ENCODE assay signal across 14 cellular contexts in genomic region chr15:69979783-69980182, GRCh38.
DNase-seq lines count a peak whose midpoint lies in the region; ATAC-seq and TF ChIP-seq lines count a peak whose summit lies in the region.
"Had no signal": no experiment of that assay in that cellular context is flagged by ENCODE, and none has a peak within 500 bp of the region (broad histone marks: within the 10 kb centered on the region; RNA-seq: fewer than 3 reads in every experiment).

No MANE protein-coding gene starts in this region.

- TF ChIP-seq POLR2A in Peyer's patch (IDR thresholded peaks at IDR 0.05) (no peak), body of pancreas (IDR thresholded peaks at IDR 0.05) (no peak)

- intact Hi-C loops in body of pancreas (cut with DNase I): no loop called here

- peaks cover 0 to 9% (median 0%) of the 10 kb centered on the region in 4 donors for H3K4me1 ChIP-seq in Peyer's patch
- no peaks in the 10 kb centered on the region for H3K4me1 ChIP-seq in body of pancreas
- H3K4me1 ChIP-seq: testis had no signal

- H3K9me3 ChIP-seq in Peyer's patch: no peaks in the 10 kb centered on the region
- no peaks in the 10 kb centered on the region for H3K9me3 ChIP-seq in body of pancreas
- H3K9me3 ChIP-seq: testis had no signal

- H3K36me3 ChIP-seq in Peyer's patch (no peaks in the 10 kb centered on the region), body of pancreas (replicated peaks in 1 of 2; ENCODE audit: insufficient read depth in 1 of 2, low read depth in 2 of 2) (no peaks in the 10 kb centered on the region)

- H3K27me3 ChIP-seq in Peyer's patch: no peaks in the 10 kb centered on the region
- no peaks in the 10 kb centered on the region for H3K27me3 ChIP-seq in body of pancreas
- H3K27me3 ChIP-seq: testis had no signal

- WGBS in body of pancreas, 2 donors: 61 to 66% methylated on average over 8 of the region's 8 CpGs

- no peak overlapping the region for H3K4me3 ChIP-seq in Peyer's patch
- no peak overlapping the region for H3K4me3 ChIP-seq in body of pancreas
- H3K4me3 ChIP-seq: testis had no signal

- ATAC-seq in GM18502 (IDR thresholded peaks at IDR 0.05; ENCODE audit: poor library complexity, unreplicated experiment) (peak; percentile 85), GM19467 (IDR thresholded peaks at IDR 0.05; ENCODE audit: unreplicated experiment) (peak; percentile 72), HG03039 (IDR thresholded peaks at IDR 0.05; ENCODE audit: unreplicated experiment) (peak; percentile 73), body of pancreas (no peak)
- ATAC-seq: CD8-positive, alpha-beta T cell had no signal

- DNase-seq in Peyer's patch (peak in 2 of 3 donors; percentile 87 to 92), NCI-H2171 (lab: John Stamatoyannopoulos, UW) (no peak), DMS114 treated with DMSO at 0.1 percent for 48 hours (lab: John Stamatoyannopoulos, UW; ENCODE audit: unreplicated experiment) (no peak), body of pancreas (no peak), middle frontal gyrus (ENCODE audit: extremely low spot score, low spot score) (no peak)
- DNase-seq: activated T-cell treated with anti-CD3 and anti-CD28 coated beads, Interleukin-2, amount 50 U/mL, for 1 hour; CD8-positive, alpha-beta T cell; hypothalamus; naive thymus-derived CD8-positive, alpha-beta T cell; NCI-H2171 treated with DMSO at 0.1 percent for 48 hours; testis had no signal

- TF ChIP-seq CTCF in Peyer's patch (IDR thresholded peaks at IDR 0.05) (no peak), body of pancreas (IDR thresholded peaks at IDR 0.05) (no peak)

- H3K27ac ChIP-seq in Peyer's patch (peak overlapping the region in 2 of 4 donors; percentile 60 to 74), body of pancreas (no peak overlapping the region)
- H3K27ac ChIP-seq: testis had no signal

Comparison
In these comparisons a context has a peak if more than half of its experiments do, and no peak if none do; other contexts are left out.
1. DNase-seq: peak in Peyer's patch (2 of 3); none in NCI-H2171 (single experiment), DMS114 treated with DMSO at 0.1 percent for 48 hours (single experiment), body of pancreas (0 of 4) and middle frontal gyrus (single experiment).